ENCODE assay signal across 10 cellular contexts in the genomic region with DNA sequence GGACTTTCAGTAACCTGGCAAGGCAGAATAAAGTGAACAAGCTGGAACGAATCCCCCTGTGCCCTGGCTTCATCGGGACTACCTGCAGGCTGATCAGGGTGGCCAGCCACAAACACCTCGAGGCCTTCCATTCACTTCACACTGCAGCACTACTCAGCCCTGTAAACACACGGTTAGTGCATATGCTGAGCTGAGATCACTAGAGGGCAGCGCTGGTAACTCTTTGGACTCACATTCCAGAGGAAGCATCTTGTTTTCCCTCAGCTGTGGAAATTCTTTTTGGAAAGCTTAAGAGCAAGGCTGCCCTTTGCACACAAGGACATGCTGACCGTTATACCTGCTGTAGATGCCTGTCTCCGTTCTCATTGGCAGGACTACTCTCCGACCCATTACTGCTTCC. TPM values are rescaled to one million over a fixed set of nuclear protein-coding genes. Genes with fewer than 3 reads are reported as not detected.
DNase-seq lines count a peak whose midpoint lies in the region; ATAC-seq, FAIRE-seq and TF ChIP-seq lines count a peak whose summit lies in the region.
"Had no signal": no experiment of that assay in that cellular context is flagged by ENCODE, and none has a peak within 500 bp of the region (broad histone marks: within the 10 kb centered on the region; RNA-seq: fewer than 3 reads in every experiment).

No MANE protein-coding gene starts in this region.

- TF ChIP-seq CTCF in RWPE2 (IDR thresholded peaks at IDR 0.05; ENCODE audit: poor library complexity, severe bottlenecking) (peak; percentile 75), fibroblast of pulmonary artery (IDR thresholded peaks at IDR 0.05; ENCODE audit: low read length, missing control alignments) (peak; percentile 71)

- H3K27ac Mint-ChIP-seq in naive thymus-derived CD8-positive, alpha-beta T cell, result peak overlapping the region in 4 of 10 donors; percentile 22 to 74 (median 26)

- H3K4me1 Mint-ChIP-seq in naive thymus-derived CD8-positive, alpha-beta T cell, result peaks cover 0 to 8% (median 0%) of the 10 kb centered on the region in 4 donors

- H3K4me3 ChIP-seq in RWPE2 (ENCODE audit: severe bottlenecking) (no peak overlapping the region), fibroblast of pulmonary artery (replicated peaks; ENCODE audit: low read depth, low read length) (no peak overlapping the region), small intestine (ENCODE audit: low read depth in 1 of 2, low read length in 2 of 2) (no peak overlapping the region)

- H3K9me3 Mint-ChIP-seq in naive thymus-derived CD8-positive, alpha-beta T cell, result no peaks in the 10 kb centered on the region
- H3K9me3 Mint-ChIP-seq: naive B cell had no signal

- POLR2A ChIA-PET in naive thymus-derived CD8-positive, alpha-beta T cell (lab: Charles Lee), result no interaction called here

- no peaks in the 10 kb centered on the region for H3K4me1 ChIP-seq in RWPE2 (ENCODE audit: insufficient read depth, poor library complexity, severe bottlenecking)
- no peaks in the 10 kb centered on the region for H3K4me1 ChIP-seq in small intestine (ENCODE audit: control insufficient read depth in 2 of 2, insufficient read depth in 1 of 2, low read depth in 1 of 2, low read length in 1 of 2)

- peak; percentile 34 for DNase-seq in DMS53 treated with DMSO at 0.1 percent for 48 hours (lab: John Stamatoyannopoulos, UW; ENCODE audit: unreplicated experiment)
- peak; percentile 50 for DNase-seq in HTR-8/SVneo (ENCODE audit: insufficient read length, low spot score)
- no peak for DNase-seq in RWPE2 (ENCODE audit: low spot score)
- peak; percentile 76 for DNase-seq in fibroblast of pulmonary artery (ENCODE audit: low read depth)
- peak; percentile 48 for DNase-seq in small intestine
- DNase-seq in naive thymus-derived CD8-positive, alpha-beta T cell, result no peak
- DNase-seq in globus pallidus (ENCODE audit: low spot score), result no peak
- DNase-seq: naive B cell had no signal

- peaks cover 86% of the 10 kb centered on the region for H3K36me3 ChIP-seq in RWPE2 (ENCODE audit: low read depth)
- H3K36me3 ChIP-seq in small intestine (ENCODE audit: control insufficient read depth in 2 of 2, insufficient read depth in 2 of 2, low read length in 2 of 2), result peaks cover 11 to 42% of the 10 kb centered on the region in 2 donors

- H3K27me3 ChIP-seq in RWPE2 (ENCODE audit: insufficient read depth, poor library complexity, severe bottlenecking) (no peaks in the 10 kb centered on the region), small intestine (ENCODE audit: control insufficient read depth in 2 of 2, insufficient read depth in 2 of 2, low read length in 2 of 2) (no peaks in the 10 kb centered on the region)

- no peak overlapping the region for H3K4me3 Mint-ChIP-seq in naive thymus-derived CD8-positive, alpha-beta T cell
- H3K4me3 Mint-ChIP-seq: naive B cell had no signal

- 52 to 58% (median 53%) methylated on average over 8 of the region's 8 CpGs for WGBS in small intestine, 3 donors

- FAIRE-seq in HTR-8/SVneo (lab: Jason Lieb, UNC) (peak; percentile 52), small intestine (lab: Jason Lieb, UNC) (no peak)

- no peaks in the 10 kb centered on the region for H3K27me3 Mint-ChIP-seq in naive thymus-derived CD8-positive, alpha-beta T cell
- H3K27me3 Mint-ChIP-seq: naive B cell had no signal

- ATAC-seq in RWPE2 (ENCODE audit: low read depth) (peak; percentile 79), GM19351 (IDR thresholded peaks at IDR 0.05; ENCODE audit: unreplicated experiment) (no peak)
- ATAC-seq in naive thymus-derived CD8-positive, alpha-beta T cell, result no peak

- peaks cover 27 to 98% (median 50%) of the 10 kb centered on the region in 3 donors for H3K36me3 Mint-ChIP-seq in naive thymus-derived CD8-positive, alpha-beta T cell

- H3K9me3 ChIP-seq in RWPE2 (ENCODE audit: severe bottlenecking) (no peaks in the 10 kb centered on the region), small intestine (ENCODE audit: control insufficient read depth, low read depth) (no peaks in the 10 kb centered on the region)

- no peak overlapping the region for H3K27ac ChIP-seq in RWPE2 (ENCODE audit: poor library complexity, severe bottlenecking)
- H3K27ac ChIP-seq in small intestine (ENCODE audit: low read depth in 1 of 2, low read length in 1 of 2), result no peak overlapping the region

RNA-seq across cellular contexts. Expression of gene PCSK9, which starts 32.1 kb away (rescaled TPM):
- 10 to 100 TPM in 1 of 3 donors, under 1 TPM in 2; 0.45 to 24.2 (median 0.54) TPM for polyA plus RNA-seq in small intestine
- total RNA-seq in naive thymus-derived CD8-positive, alpha-beta T cell, result not detected
- polyA plus RNA-seq in naive thymus-derived CD8-positive, alpha-beta T cell, result not detected
- total RNA-seq: T-helper 1 cell treated with Interleukin-12 subunit alpha and Interleukin-12 subunit beta and Interleukin-4 antibody, amounts not matched to agents 30 ng/mL and 1 ng/mL, for 36 hours had no signal

Comparison
In these comparisons a context has a peak if more than half of its experiments do, and no peak if none do; other contexts are left out.
1. DNase-seq: peak in DMS53 treated with DMSO at 0.1 percent for 48 hours (single experiment), HTR-8/SVneo (single experiment), fibroblast of pulmonary artery (single experiment) and small intestine (single experiment); none in RWPE2 (single experiment), naive thymus-derived CD8-positive, alpha-beta T cell (0 of 10) and globus pallidus (single experiment).